In the genomic region with DNA sequence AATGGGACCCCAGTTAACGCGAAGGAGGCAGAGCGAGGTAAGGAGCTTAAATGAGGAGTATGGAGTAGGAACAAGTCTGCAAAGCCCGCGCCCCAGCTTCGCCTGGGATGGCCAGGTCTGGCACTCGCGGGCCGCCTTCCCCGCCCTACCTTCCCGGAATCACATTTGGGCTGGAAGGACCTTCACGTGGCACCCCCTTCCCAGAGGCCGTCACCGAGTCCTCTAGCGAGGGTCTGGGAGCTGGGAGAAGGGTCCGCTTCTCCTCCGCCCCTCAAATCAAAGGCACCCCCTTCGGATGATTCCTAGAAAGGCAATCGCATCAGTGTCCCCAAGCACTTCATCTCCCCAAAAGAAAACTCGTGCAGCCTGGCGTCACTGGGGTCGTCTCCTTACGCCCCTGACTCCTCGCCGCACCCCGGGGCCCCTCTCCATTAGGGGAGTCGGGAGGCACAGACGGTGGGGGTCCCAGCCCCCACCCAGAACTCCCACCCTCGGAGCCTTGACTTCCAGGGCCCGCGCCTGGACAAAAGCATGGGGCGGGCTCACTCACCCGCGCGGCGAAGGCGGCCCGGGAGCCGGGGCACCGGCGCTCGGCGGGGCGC, we compare ENCODE assay signal across 9 cellular contexts. TPM values are rescaled to one million over a fixed set of nuclear protein-coding genes. Genes with fewer than 3 reads are reported as not detected.
DNase-seq lines count a peak whose midpoint lies in the region; ATAC-seq and TF ChIP-seq lines count a peak whose summit lies in the region.
"Had no signal": no experiment of that assay in that cellular context is flagged by ENCODE, and none has a peak within 500 bp of the region (broad histone marks: within the 10 kb centered on the region; RNA-seq: fewer than 3 reads in every experiment).

No MANE protein-coding gene starts in this region.

- peaks cover 31% of the 10 kb centered on the region for H3K27me3 Mint-ChIP-seq in WTC11 (ENCODE audit: low read depth)

- in situ Hi-C loops in GM23248 (cut with MboI): no loop called here

- CTCF ChIA-PET in WTC11 (lab: Charles Lee): interaction anchor here (0.7 to 1.3 kb wide), 6 partner anchors 24 to 160 kb away, joined by 3 to 5 read pairs (median 3); a partner anchor contains a TSS

- no peaks in the 10 kb centered on the region for H3K36me3 Mint-ChIP-seq in WTC11

- no peaks in the 10 kb centered on the region for H3K27me3 ChIP-seq in GM23248 (replicated peaks; ENCODE audit: insufficient read depth)
- H3K27me3 ChIP-seq in skeletal muscle tissue (ENCODE audit: control insufficient read depth in 3 of 3, insufficient read depth in 3 of 3, low read length in 3 of 3): peaks cover 0 to 2% (median 0%) of the 10 kb centered on the region in 3 donors

- H3K9me3 ChIP-seq in GM23248 (ENCODE audit: low read depth) (no peaks in the 10 kb centered on the region), skeletal muscle tissue (ENCODE audit: control insufficient read depth in 3 of 3, low read length in 3 of 3) (no peaks in the 10 kb centered on the region)
- H3K9me3 ChIP-seq: neutrophil had no signal

- H3K4me1 Mint-ChIP-seq in WTC11: peaks cover 29% of the 10 kb centered on the region

- peak; percentile 51 for DNase-seq in GM23248
- peak; percentile 56 for DNase-seq in WTC11 (ENCODE audit: low spot score)
- DNase-seq in iPS DF 19.7 (ENCODE audit: low read depth, low spot score): peak; percentile 3
- DNase-seq in NCI-H1930 (lab: John Stamatoyannopoulos, UW): no peak
- DNase-seq in NCI-H446 treated with DMSO at 0.1 percent for 48 hours (lab: John Stamatoyannopoulos, UW): no peak

- WGBS in GM23248 (ENCODE audit: low coverage in 1 of 2, low lambda C conversion rate in 2 of 2, missing lambda C conversion rate in 2 of 2), 2 experiments: 4% methylated on average over 23 to 34 of the region's 44 CpGs

- 0 out of 2 replicates have a peak overlapping the region, but pooled peaks have one; percentile 8 for H3K27ac ChIP-seq in GM23248
- no peak overlapping the region for H3K27ac ChIP-seq in skeletal muscle tissue (ENCODE audit: low read depth, low read length)
- H3K27ac ChIP-seq: neutrophil had no signal

- H3K4me2 ChIP-seq in GM23248 (ENCODE audit: unreplicated experiment): peak overlapping the region; percentile 91

- no peak for TF ChIP-seq CTCF in WTC11 (IDR thresholded peaks at IDR 0.05)

- POLR2A ChIA-PET in WTC11 (lab: Charles Lee): interaction anchor here (0.6 kb wide), 2 partner anchors 70 to 325 kb away, joined by 3 read pairs; no protein-coding TSS in a partner anchor

- peak overlapping the region; percentile 82 for H2AFZ ChIP-seq in GM23248

- H3K4me3 ChIP-seq in GM23248 (peak overlapping the region; percentile 100), skeletal muscle tissue (ENCODE audit: low read length in 3 of 3) (peak overlapping the region; percentile 61 to 70 (median 66))

- no peaks in the 10 kb centered on the region for H3K9me2 ChIP-seq in GM23248 (ENCODE audit: insufficient read depth)

- H3K36me3 ChIP-seq in GM23248 (ENCODE audit: low read depth) (0 out of 2 replicates have a peak, but pooled peaks cover 6% of the 10 kb centered on the region), skeletal muscle tissue (ENCODE audit: control insufficient read depth in 3 of 3, insufficient read depth in 3 of 3, low read length in 3 of 3) (no peaks in the 10 kb centered on the region)
- H3K36me3 ChIP-seq: neutrophil had no signal

- H4K20me1 ChIP-seq in GM23248 (ENCODE audit: insufficient read depth): no peaks in the 10 kb centered on the region

- H3K4me1 ChIP-seq in GM23248 (ENCODE audit: insufficient read depth) (peaks cover 17% of the 10 kb centered on the region), skeletal muscle tissue (ENCODE audit: control insufficient read depth in 3 of 3, insufficient read depth in 3 of 3, low read length in 3 of 3) (peaks cover 3 to 10% (median 8%) of the 10 kb centered on the region in 3 donors)

- H3K4me3 Mint-ChIP-seq in WTC11: peak overlapping the region; percentile 78

- H3F3A ChIP-seq in GM23248 (ENCODE audit: insufficient read depth): 0 out of 2 replicates have a peak, but pooled peaks cover 4% of the 10 kb centered on the region

- peaks cover 52% of the 10 kb centered on the region for H3K79me2 ChIP-seq in GM23248 (ENCODE audit: insufficient read depth)

- ATAC-seq in WTC11 (peak; percentile 16), GM18870 (IDR thresholded peaks at IDR 0.05; ENCODE audit: unreplicated experiment) (no peak), HG02981 (IDR thresholded peaks at IDR 0.05; ENCODE audit: unreplicated experiment) (no peak)

- H3K9ac ChIP-seq in GM23248 (peak overlapping the region; percentile 86), skeletal muscle tissue (ENCODE audit: low read depth in 1 of 3, low read length in 3 of 3) (peak overlapping the region in 2 of 3 donors; percentile 45 to 58)

- H3K9me3 Mint-ChIP-seq in WTC11: peaks cover 1% of the 10 kb centered on the region

- H3K27ac Mint-ChIP-seq in WTC11: no peak overlapping the region

TF ChIP-seq in WTC11, 78 proteins besides CTCF, POLR2A, EP300 and RAD21 (continues in another document):
- TF ChIP-seq, protein P1, sequence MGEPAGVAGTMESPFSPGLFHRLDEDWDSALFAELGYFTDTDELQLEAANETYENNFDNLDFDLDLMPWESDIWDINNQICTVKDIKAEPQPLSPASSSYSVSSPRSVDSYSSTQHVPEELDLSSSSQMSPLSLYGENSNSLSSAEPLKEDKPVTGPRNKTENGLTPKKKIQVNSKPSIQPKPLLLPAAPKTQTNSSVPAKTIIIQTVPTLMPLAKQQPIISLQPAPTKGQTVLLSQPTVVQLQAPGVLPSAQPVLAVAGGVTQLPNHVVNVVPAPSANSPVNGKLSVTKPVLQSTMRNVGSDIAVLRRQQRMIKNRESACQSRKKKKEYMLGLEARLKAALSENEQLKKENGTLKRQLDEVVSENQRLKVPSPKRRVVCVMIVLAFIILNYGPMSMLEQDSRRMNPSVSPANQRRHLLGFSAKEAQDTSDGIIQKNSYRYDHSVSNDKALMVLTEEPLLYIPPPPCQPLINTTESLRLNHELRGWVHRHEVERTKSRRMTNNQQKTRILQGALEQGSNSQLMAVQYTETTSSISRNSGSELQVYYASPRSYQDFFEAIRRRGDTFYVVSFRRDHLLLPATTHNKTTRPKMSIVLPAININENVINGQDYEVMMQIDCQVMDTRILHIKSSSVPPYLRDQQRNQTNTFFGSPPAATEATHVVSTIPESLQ (CRISPR knock-in tag; IDR thresholded peaks at IDR 0.05): no peak
- TF ChIP-seq KAT7 (CRISPR knock-in tag; IDR thresholded peaks at IDR 0.05; ENCODE audit: borderline replicate concordance) (no peak), CREB1 (CRISPR knock-in tag; IDR thresholded peaks at IDR 0.05) (no peak), TP53 (CRISPR knock-in tag; IDR thresholded peaks at IDR 0.05) (no peak), ZNF416 (CRISPR knock-in tag; IDR thresholded peaks at IDR 0.05) (no peak), HMGA2 (CRISPR knock-in tag; IDR thresholded peaks at IDR 0.05) (no peak), EMX1 (CRISPR knock-in tag; IDR thresholded peaks at IDR 0.05) (no peak)
- TF ChIP-seq, protein P2, sequence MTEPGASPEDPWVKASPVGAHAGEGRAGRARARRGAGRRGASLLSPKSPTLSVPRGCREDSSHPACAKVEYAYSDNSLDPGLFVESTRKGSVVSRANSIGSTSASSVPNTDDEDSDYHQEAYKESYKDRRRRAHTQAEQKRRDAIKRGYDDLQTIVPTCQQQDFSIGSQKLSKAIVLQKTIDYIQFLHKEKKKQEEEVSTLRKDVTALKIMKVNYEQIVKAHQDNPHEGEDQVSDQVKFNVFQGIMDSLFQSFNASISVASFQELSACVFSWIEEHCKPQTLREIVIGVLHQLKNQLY (CRISPR knock-in tag; IDR thresholded peaks at IDR 0.05): no peak
- TF ChIP-seq, protein P3, sequence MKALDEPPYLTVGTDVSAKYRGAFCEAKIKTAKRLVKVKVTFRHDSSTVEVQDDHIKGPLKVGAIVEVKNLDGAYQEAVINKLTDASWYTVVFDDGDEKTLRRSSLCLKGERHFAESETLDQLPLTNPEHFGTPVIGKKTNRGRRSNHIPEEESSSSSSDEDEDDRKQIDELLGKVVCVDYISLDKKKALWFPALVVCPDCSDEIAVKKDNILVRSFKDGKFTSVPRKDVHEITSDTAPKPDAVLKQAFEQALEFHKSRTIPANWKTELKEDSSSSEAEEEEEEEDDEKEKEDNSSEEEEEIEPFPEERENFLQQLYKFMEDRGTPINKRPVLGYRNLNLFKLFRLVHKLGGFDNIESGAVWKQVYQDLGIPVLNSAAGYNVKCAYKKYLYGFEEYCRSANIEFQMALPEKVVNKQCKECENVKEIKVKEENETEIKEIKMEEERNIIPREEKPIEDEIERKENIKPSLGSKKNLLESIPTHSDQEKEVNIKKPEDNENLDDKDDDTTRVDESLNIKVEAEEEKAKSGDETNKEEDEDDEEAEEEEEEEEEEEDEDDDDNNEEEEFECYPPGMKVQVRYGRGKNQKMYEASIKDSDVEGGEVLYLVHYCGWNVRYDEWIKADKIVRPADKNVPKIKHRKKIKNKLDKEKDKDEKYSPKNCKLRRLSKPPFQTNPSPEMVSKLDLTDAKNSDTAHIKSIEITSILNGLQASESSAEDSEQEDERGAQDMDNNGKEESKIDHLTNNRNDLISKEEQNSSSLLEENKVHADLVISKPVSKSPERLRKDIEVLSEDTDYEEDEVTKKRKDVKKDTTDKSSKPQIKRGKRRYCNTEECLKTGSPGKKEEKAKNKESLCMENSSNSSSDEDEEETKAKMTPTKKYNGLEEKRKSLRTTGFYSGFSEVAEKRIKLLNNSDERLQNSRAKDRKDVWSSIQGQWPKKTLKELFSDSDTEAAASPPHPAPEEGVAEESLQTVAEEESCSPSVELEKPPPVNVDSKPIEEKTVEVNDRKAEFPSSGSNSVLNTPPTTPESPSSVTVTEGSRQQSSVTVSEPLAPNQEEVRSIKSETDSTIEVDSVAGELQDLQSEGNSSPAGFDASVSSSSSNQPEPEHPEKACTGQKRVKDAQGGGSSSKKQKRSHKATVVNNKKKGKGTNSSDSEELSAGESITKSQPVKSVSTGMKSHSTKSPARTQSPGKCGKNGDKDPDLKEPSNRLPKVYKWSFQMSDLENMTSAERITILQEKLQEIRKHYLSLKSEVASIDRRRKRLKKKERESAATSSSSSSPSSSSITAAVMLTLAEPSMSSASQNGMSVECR (CRISPR knock-in tag; IDR thresholded peaks at IDR 0.05; ENCODE audit: borderline replicate concordance): no peak
- TF ChIP-seq, protein P4, sequence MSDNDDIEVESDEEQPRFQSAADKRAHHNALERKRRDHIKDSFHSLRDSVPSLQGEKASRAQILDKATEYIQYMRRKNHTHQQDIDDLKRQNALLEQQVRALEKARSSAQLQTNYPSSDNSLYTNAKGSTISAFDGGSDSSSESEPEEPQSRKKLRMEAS (CRISPR knock-in tag; IDR thresholded peaks at IDR 0.05): peak; percentile 42; the same call in 1 of the 2 replicates

RNA-seq across cellular contexts. Expression of a gene that starts 0.4 kb away (rescaled TPM):
- 157 and 174 TPM in 2 replicates for total RNA-seq in GM23248 (2014; rRNA removed; shearing (Covaris generic))
- polyA plus RNA-seq in GM23248 (2016; fragmentation: Nextera tagmentation; extraction: Ambion mirVana): 110 TPM in 2 replicates
- 10.4 to 11.0 TPM (median 10.8 TPM) in 3 replicates for total RNA-seq in WTC11 (2021)
- 26.6 TPM for total RNA-seq in skeletal muscle tissue

Comparison
In these comparisons a context has a peak if more than half of its experiments do, and no peak if none do; other contexts are left out.
1. DNase-seq: peak in GM23248 (single experiment), WTC11 (single experiment) and iPS DF 19.7 (single experiment); none in NCI-H1930 (0 of 2) and NCI-H446 treated with DMSO at 0.1 percent for 48 hours (single experiment).